ENCODE assay signal across 1 cellular context in the genomic region with DNA sequence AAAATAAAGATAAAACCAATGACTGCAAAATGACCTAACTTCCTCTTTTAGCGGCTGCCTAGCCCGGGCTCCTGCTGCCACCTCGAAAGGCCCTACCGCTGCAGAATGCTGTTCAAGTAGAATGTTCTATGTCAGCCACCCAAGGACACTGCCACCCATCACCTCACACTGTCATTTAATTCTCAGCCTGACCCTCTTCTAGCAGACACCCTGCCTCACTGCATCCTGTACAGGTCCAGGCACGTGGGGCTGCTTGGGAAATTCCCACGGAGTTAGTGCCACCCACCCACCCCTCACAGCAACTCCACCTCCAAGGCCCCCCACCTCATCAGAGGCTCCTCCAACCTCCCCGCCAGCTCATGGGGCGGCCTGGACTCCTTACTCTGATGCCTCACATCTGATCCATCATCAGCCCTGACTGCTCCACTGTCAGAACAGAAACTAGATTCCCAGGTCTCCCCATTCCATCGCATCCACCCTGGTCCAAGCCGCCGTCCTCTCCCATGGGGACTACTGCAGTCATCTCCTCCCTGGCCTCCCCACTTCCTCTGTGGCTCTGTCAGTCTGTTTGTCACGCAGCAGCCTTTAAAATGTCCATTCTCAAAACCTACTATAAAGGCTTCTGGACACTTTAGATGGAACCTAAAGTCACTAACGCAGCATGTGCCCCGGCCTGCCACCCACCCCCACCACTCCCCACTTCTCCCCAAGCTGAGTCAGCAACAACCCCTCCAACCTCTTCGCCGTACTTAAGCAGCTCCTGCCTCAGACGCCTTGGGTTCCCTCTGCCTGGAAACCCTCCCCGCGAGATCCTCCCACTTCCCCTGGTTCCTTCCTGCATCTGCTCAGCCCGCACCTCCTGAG.
TF ChIP-seq lines count a peak whose summit lies in the region.

No MANE protein-coding gene starts in this region.

TF ChIP-seq in GM12878, 131 proteins besides CTCF, POLR2A, EP300 and RAD21 (continued from another document):
- TF ChIP-seq MEF2B (IDR thresholded peaks at IDR 0.05; ENCODE audit: partially characterized antibody, poor library complexity, severe bottlenecking), result no peak
- TF ChIP-seq, protein P1, sequence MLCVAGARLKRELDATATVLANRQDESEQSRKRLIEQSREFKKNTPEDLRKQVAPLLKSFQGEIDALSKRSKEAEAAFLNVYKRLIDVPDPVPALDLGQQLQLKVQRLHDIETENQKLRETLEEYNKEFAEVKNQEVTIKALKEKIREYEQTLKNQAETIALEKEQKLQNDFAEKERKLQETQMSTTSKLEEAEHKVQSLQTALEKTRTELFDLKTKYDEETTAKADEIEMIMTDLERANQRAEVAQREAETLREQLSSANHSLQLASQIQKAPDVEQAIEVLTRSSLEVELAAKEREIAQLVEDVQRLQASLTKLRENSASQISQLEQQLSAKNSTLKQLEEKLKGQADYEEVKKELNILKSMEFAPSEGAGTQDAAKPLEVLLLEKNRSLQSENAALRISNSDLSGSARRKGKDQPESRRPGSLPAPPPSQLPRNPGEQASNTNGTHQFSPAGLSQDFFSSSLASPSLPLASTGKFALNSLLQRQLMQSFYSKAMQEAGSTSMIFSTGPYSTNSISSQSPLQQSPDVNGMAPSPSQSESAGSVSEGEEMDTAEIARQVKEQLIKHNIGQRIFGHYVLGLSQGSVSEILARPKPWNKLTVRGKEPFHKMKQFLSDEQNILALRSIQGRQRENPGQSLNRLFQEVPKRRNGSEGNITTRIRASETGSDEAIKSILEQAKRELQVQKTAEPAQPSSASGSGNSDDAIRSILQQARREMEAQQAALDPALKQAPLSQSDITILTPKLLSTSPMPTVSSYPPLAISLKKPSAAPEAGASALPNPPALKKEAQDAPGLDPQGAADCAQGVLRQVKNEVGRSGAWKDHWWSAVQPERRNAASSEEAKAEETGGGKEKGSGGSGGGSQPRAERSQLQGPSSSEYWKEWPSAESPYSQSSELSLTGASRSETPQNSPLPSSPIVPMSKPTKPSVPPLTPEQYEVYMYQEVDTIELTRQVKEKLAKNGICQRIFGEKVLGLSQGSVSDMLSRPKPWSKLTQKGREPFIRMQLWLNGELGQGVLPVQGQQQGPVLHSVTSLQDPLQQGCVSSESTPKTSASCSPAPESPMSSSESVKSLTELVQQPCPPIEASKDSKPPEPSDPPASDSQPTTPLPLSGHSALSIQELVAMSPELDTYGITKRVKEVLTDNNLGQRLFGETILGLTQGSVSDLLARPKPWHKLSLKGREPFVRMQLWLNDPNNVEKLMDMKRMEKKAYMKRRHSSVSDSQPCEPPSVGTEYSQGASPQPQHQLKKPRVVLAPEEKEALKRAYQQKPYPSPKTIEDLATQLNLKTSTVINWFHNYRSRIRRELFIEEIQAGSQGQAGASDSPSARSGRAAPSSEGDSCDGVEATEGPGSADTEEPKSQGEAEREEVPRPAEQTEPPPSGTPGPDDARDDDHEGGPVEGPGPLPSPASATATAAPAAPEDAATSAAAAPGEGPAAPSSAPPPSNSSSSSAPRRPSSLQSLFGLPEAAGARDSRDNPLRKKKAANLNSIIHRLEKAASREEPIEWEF (IDR thresholded peaks at IDR 0.05; ENCODE audit: insufficient replicate concordance, low read depth, low read length), result no peak
